18 cellular contexts compared by ENCODE assay signal in the genomic region with DNA sequence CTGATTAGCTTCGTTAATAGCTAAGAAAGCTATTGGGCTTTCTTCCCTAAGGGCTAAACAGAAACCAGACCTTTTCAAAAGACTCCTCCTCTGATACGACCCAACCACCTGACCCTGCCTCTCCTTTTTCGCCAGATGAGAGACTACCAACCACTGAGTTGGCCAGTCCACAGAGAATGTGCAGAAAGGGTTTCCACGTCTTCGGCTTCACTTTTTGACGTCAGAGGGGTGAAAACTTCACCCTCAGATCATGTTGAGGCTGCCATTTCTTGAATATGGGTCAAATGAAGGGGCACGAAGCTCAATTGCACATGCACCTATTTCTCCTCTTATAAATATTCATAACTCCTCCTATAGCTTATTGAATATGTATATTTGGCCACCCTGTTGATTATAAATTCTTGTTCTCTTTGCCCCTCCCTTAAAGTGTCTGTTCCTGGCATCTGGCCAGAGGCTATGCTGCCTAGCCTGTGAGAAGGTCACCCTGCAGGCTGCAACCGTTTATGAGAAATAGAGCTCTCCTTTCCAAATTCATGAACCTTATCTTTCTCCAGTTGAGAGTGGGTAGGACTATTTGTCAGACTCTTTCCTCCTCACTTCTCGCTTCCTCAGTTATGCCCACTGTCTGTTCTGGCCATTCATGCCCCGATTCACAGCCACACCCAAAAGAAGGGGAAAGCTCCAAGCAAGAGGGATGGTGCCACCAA.
DNase-seq lines count a peak whose midpoint lies in the region; ATAC-seq and TF ChIP-seq lines count a peak whose summit lies in the region.
"Had no signal": no experiment of that assay in that cellular context is flagged by ENCODE, and none has a peak within 500 bp of the region (broad histone marks: within the 10 kb centered on the region; RNA-seq: fewer than 3 reads in every experiment).

No MANE protein-coding gene starts in this region.

- H3K36me3 ChIP-seq in HAP-1 (replicated peaks) (no peaks in the 10 kb centered on the region), ectodermal cell (ENCODE audit: control insufficient read depth, insufficient read depth, low read length) (no peaks in the 10 kb centered on the region)

- H3K36me3 Mint-ChIP-seq in nephron progenitor cell (ENCODE audit: low read depth), result peaks cover 13% of the 10 kb centered on the region
- H3K36me3 Mint-ChIP-seq: CD4-positive, alpha-beta memory T cell had no signal

- H3K4me3 Mint-ChIP-seq in nephron progenitor cell, result no peak overlapping the region
- H3K4me3 Mint-ChIP-seq: B cell; CD4-positive, alpha-beta memory T cell had no signal

- no peaks in the 10 kb centered on the region for H3K27me3 Mint-ChIP-seq in nephron progenitor cell (ENCODE audit: low read depth, poor library complexity)
- H3K27me3 Mint-ChIP-seq: B cell; CD4-positive, alpha-beta memory T cell had no signal

- H3K27me3 ChIP-seq in HAP-1 (ENCODE audit: low read depth) (no peaks in the 10 kb centered on the region), ectodermal cell (ENCODE audit: control insufficient read depth, insufficient read depth, low read length, poor library complexity, severe bottlenecking) (no peaks in the 10 kb centered on the region)

- peaks cover 29% of the 10 kb centered on the region for H3K4me1 ChIP-seq in HAP-1
- peaks cover 13% of the 10 kb centered on the region for H3K4me1 ChIP-seq in ectodermal cell (ENCODE audit: control insufficient read depth, insufficient read depth, low read length)

- no peak for ATAC-seq in HG03097 (IDR thresholded peaks at IDR 0.05; ENCODE audit: low FRiP score, unreplicated experiment)

- TF ChIP-seq CTCF in nephron progenitor cell (IDR thresholded peaks at IDR 0.05), result no peak

- WGBS in ectodermal cell, 2 experiments, result 82 to 89% methylated on average over 10 of the region's 10 CpGs

- H3K27ac Mint-ChIP-seq in nephron progenitor cell, result peak overlapping the region; percentile 60
- H3K27ac Mint-ChIP-seq: B cell had no signal

- H3K9me3 Mint-ChIP-seq in nephron progenitor cell, result peaks cover 6% of the 10 kb centered on the region

- H3K4me3 ChIP-seq in HAP-1, result no peak overlapping the region
- no peak overlapping the region for H3K4me3 ChIP-seq in ectodermal cell (ENCODE audit: insufficient read depth, low read depth, low read length)

- H3K9me3 ChIP-seq in HAP-1, result no peaks in the 10 kb centered on the region
- no peaks in the 10 kb centered on the region for H3K9me3 ChIP-seq in ectodermal cell (ENCODE audit: control insufficient read depth, low read length)

- H3K27ac ChIP-seq in ectodermal cell (ENCODE audit: insufficient read depth, low read depth, low read length, poor library complexity, severe bottlenecking), result peak overlapping the region; percentile 73
- H3K27ac ChIP-seq: 22Rv1 had no signal

- in situ Hi-C loops in HAP-1 (cut with MboI; ENCODE audit: low sequenced_read_pairs), result no loop called here

- H3K4me1 Mint-ChIP-seq in nephron progenitor cell, result peaks cover 17% of the 10 kb centered on the region
- H3K4me1 Mint-ChIP-seq: B cell; CD4-positive, alpha-beta memory T cell had no signal

- DNase-seq in DMS 273 (lab: John Stamatoyannopoulos, UW; ENCODE audit: unreplicated experiment) (peak; percentile 18), DMS 273 treated with DMSO at 0.1 percent for 48 hours (lab: John Stamatoyannopoulos, UW) (no peak), HAP-1 (ENCODE audit: low spot score in 2 of 2) (peak; percentile 37 to 60), nephron progenitor cell (no peak), EL (no peak), CD1c-positive myeloid dendritic cell (ENCODE audit: extremely low spot score) (no peak)
- DNase-seq: CD4-positive, alpha-beta memory T cell; DND-41; GF-D8; KG1; NCI-H1436 treated with DMSO at 0.1 percent for 48 hours; NCI-H2029 treated with DMSO at 0.1 percent for 48 hours; NCI-H510A; SIG-M5 had no signal

Comparison
In these comparisons a context has a peak if more than half of its experiments do, and no peak if none do; other contexts are left out.
1. DNase-seq: peak in DMS 273 (single experiment) and HAP-1 (2 of 2); none in DMS 273 treated with DMSO at 0.1 percent for 48 hours (single experiment), nephron progenitor cell (single experiment), EL (single experiment) and CD1c-positive myeloid dendritic cell (single experiment).